In the genomic region with DNA sequence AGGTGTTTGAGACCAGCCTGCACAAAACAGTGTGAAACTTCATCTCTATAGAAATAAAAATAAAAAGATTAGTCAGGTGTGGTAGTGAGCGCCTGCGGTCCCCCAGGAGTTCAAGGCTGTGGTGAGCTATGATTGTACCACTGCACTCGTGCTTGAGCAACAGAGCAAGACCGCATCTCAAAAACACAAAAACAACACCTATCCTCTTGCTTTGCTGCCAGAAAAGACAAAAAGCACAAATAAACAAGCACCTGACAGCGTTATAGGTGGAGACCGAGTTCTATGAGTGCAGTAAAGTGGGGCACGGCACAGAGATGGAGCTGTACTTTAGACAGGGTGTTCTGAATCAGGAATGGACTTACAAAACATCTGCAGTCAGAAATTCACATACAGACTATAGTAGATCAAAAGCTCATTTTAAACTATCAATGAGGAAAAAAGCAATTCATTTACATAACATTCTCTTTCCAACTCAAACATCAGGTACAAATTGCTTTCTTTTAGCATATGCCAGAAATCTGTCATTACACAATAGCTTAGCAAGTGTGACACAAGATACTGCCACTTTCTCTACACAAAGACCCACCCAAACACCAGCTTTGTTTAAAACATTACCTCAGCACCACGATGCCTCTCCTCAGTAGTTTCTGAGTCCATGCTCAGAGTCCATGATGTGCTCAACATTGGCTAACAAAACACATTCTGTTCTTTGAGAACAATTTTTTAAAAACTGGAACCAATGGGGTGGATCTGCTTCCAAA, we compare ENCODE assay signal across 9 cellular contexts. TPM values are rescaled to one million over a fixed set of nuclear protein-coding genes. Genes with fewer than 3 reads are reported as not detected.
DNase-seq lines count a peak whose midpoint lies in the region; ATAC-seq and TF ChIP-seq lines count a peak whose summit lies in the region.
"Had no signal": no experiment of that assay in that cellular context is flagged by ENCODE, and none has a peak within 500 bp of the region (broad histone marks: within the 10 kb centered on the region; RNA-seq: fewer than 3 reads in every experiment).

No MANE protein-coding gene starts in this region.

- peaks cover 92% of the 10 kb centered on the region for H3K4me1 ChIP-seq in CD8-positive, alpha-beta T cell (ENCODE audit: insufficient read depth, low read length)
- peaks cover 12 to 24% of the 10 kb centered on the region in 2 experiments for H3K4me1 ChIP-seq in trophoblast cell (ENCODE audit: control insufficient read depth in 1 of 2, insufficient read depth in 2 of 2, low read length in 2 of 2)

- H3K9me3 Mint-ChIP-seq in CD8-positive, alpha-beta T cell: no peaks in the 10 kb centered on the region
- H3K9me3 Mint-ChIP-seq in activated T-helper 17 cell treated with anti-CD3 and anti-CD28 coated beads, Interleukin-2, amount 50 U/mL, for 72 hours: no peaks in the 10 kb centered on the region

- no peak overlapping the region for H2AK5ac ChIP-seq in trophoblast cell (ENCODE audit: low read length)

- H3K36me3 Mint-ChIP-seq in CD8-positive, alpha-beta T cell: peaks cover 76% of the 10 kb centered on the region
- peaks cover 100% of the 10 kb centered on the region for H3K36me3 Mint-ChIP-seq in activated T-helper 17 cell treated with anti-CD3 and anti-CD28 coated beads, Interleukin-2, amount 50 U/mL, for 72 hours (ENCODE audit: low read depth)

- H3K23ac ChIP-seq in trophoblast cell (ENCODE audit: low read length): no peak overlapping the region

- H4K91ac ChIP-seq in trophoblast cell (ENCODE audit: low read depth, low read length): no peak overlapping the region

- no peak overlapping the region for H2BK5ac ChIP-seq in trophoblast cell (ENCODE audit: low read depth, low read length, poor library complexity)

- no peak overlapping the region for H4K8ac ChIP-seq in trophoblast cell (ENCODE audit: low read depth, low read length)

- ATAC-seq in CD8-positive, alpha-beta T cell: peak; percentile 71
- ATAC-seq in GM19438 (IDR thresholded peaks at IDR 0.05; ENCODE audit: low read depth, unreplicated experiment): peak; percentile 62
- ATAC-seq in HG03280 (IDR thresholded peaks at IDR 0.05; ENCODE audit: unreplicated experiment): peak; percentile 61
- peak; percentile 54 for ATAC-seq in activated T-helper 17 cell treated with anti-CD3 and anti-CD28 coated beads, Interleukin-2, amount 50 U/mL, for 72 hours (replicated peaks)

- H3K4me1 Mint-ChIP-seq in CD8-positive, alpha-beta T cell (ENCODE audit: low read depth): peaks cover 96% of the 10 kb centered on the region
- H3K4me1 Mint-ChIP-seq in activated T-helper 17 cell treated with anti-CD3 and anti-CD28 coated beads, Interleukin-2, amount 50 U/mL, for 72 hours: peaks cover 76% of the 10 kb centered on the region

- peak overlapping the region; percentile 61 for H3K4me3 Mint-ChIP-seq in CD8-positive, alpha-beta T cell
- peak overlapping the region; percentile 84 for H3K4me3 Mint-ChIP-seq in activated T-helper 17 cell treated with anti-CD3 and anti-CD28 coated beads, Interleukin-2, amount 50 U/mL, for 72 hours

- no peak overlapping the region for H3K4me2 ChIP-seq in trophoblast cell (ENCODE audit: low read length)

- H3K9ac ChIP-seq in trophoblast cell (ENCODE audit: low read length): no peak overlapping the region

- no peak overlapping the region for H2BK120ac ChIP-seq in trophoblast cell (ENCODE audit: insufficient read depth, low read length, poor library complexity)

- CTCF ChIA-PET in CD8-positive, alpha-beta T cell (lab: Charles Lee): interaction anchor here (0.8 to 1.6 kb wide), 9 partner anchors 9 to 326 kb away, joined by 3 to 5 read pairs (median 3); no protein-coding TSS in a partner anchor

- DNase-seq in CD8-positive, alpha-beta T cell: peak in 3 of 7 experiments; percentile 44 to 73 (median 65)
- DNase-seq in trophoblast cell (no peak), KBM-7 (no peak), AG08395 (ENCODE audit: low spot score) (no peak), amygdala (lab: John Stamatoyannopoulos, UW) (no peak)

- peak overlapping the region; percentile 4 for H3K27ac ChIP-seq in CD8-positive, alpha-beta T cell (ENCODE audit: low read depth, low read length)
- no peak overlapping the region for H3K27ac ChIP-seq in trophoblast cell (ENCODE audit: low read depth, low read length)
- H3K27ac ChIP-seq: HL-60 had no signal

- no peaks in the 10 kb centered on the region for H3K27me3 ChIP-seq in CD8-positive, alpha-beta T cell (ENCODE audit: insufficient read depth, low read length)
- H3K27me3 ChIP-seq in trophoblast cell (ENCODE audit: insufficient read depth, low read length): no peaks in the 10 kb centered on the region

- TF ChIP-seq CTCF in CD8-positive, alpha-beta T cell (IDR thresholded peaks at IDR 0.05): no peak

- H3K9me3 ChIP-seq in CD8-positive, alpha-beta T cell (ENCODE audit: low read length): no peaks in the 10 kb centered on the region
- H3K9me3 ChIP-seq in trophoblast cell (ENCODE audit: insufficient read depth, low read depth, low read length): peaks cover 2% of the 10 kb centered on the region

- H3K79me1 ChIP-seq in trophoblast cell (ENCODE audit: low read length): peaks cover 3% of the 10 kb centered on the region

- H4K12ac ChIP-seq in trophoblast cell (ENCODE audit: low read depth, low read length): no peak overlapping the region

- H3K4me3 ChIP-seq in CD8-positive, alpha-beta T cell (ENCODE audit: low read depth, low read length): no peak overlapping the region
- no peak overlapping the region for H3K4me3 ChIP-seq in trophoblast cell (ENCODE audit: low read depth, low read length)

- H3K27me3 Mint-ChIP-seq in CD8-positive, alpha-beta T cell (ENCODE audit: low read depth): no peaks in the 10 kb centered on the region
- no peaks in the 10 kb centered on the region for H3K27me3 Mint-ChIP-seq in activated T-helper 17 cell treated with anti-CD3 and anti-CD28 coated beads, Interleukin-2, amount 50 U/mL, for 72 hours

- no peak overlapping the region for H3K14ac ChIP-seq in trophoblast cell (ENCODE audit: low read length)

- intact Hi-C loops in CD8-positive, alpha-beta T cell (cut with DNase I, micrococcal nuclease): loop anchor here in 1 of 2 experiments (1.0 to 5.0 kb wide), 2 partner anchors 20 to 37 kb away; no protein-coding TSS in a partner anchor

- no CpG with 5 or more reads among the region's 8 CpGs for WGBS in trophoblast cell (ENCODE audit: extremely low coverage, insufficient coverage, insufficient read length)

- peak overlapping the region; percentile 72 for H3K4ac ChIP-seq in trophoblast cell (ENCODE audit: low read depth, low read length)

- H3K79me2 ChIP-seq in trophoblast cell (ENCODE audit: control insufficient read depth, insufficient read depth, low read length, poor library complexity): peaks cover 26% of the 10 kb centered on the region

- in situ Hi-C loops in KBM-7 (cut with MboI; ENCODE audit: low pct_unique_long_range_greater_than_20kb, low sequenced_read_pairs): no loop called here

- H3K27ac Mint-ChIP-seq in CD8-positive, alpha-beta T cell: peak overlapping the region; percentile 91
- H3K27ac Mint-ChIP-seq in activated T-helper 17 cell treated with anti-CD3 and anti-CD28 coated beads, Interleukin-2, amount 50 U/mL, for 72 hours: peak overlapping the region; percentile 74

- H2BK12ac ChIP-seq in trophoblast cell (ENCODE audit: low read length): no peak overlapping the region

- no peak overlapping the region for H3K18ac ChIP-seq in trophoblast cell (ENCODE audit: low read length)

- H2AFZ ChIP-seq in trophoblast cell (ENCODE audit: insufficient read depth, low read length, poor library complexity): no peak overlapping the region

- POLR2A ChIA-PET in CD8-positive, alpha-beta T cell (lab: Charles Lee): interaction anchor here (0.7 to 2.3 kb wide), 8 partner anchors 9 to 269 kb away, joined by 3 to 17 read pairs (median 3); no protein-coding TSS in a partner anchor

- H3K36me3 ChIP-seq in CD8-positive, alpha-beta T cell (ENCODE audit: insufficient read depth, low read length): no peaks in the 10 kb centered on the region
- peaks cover 27 to 35% of the 10 kb centered on the region in 2 experiments for H3K36me3 ChIP-seq in trophoblast cell (ENCODE audit: control insufficient read depth in 1 of 2, insufficient read depth in 2 of 2, low read length in 2 of 2)

RNA-seq across cellular contexts. Expression of gene EZR, which starts 10.1 kb away (rescaled TPM):
- 100 to 1,000 TPM; 626 to 627 TPM for total RNA-seq in CD8-positive, alpha-beta T cell
- 100 to 1,000 TPM; 159 to 212 TPM for total RNA-seq in activated T-helper 17 cell treated with anti-CD3 and anti-CD28 coated beads, Interleukin-2, amount 50 U/mL, for 72 hours
- polyA plus RNA-seq in trophoblast cell (2013): 490 and 492 TPM in 2 replicates
